24 cellular contexts compared by ENCODE assay signal in the genomic region with DNA sequence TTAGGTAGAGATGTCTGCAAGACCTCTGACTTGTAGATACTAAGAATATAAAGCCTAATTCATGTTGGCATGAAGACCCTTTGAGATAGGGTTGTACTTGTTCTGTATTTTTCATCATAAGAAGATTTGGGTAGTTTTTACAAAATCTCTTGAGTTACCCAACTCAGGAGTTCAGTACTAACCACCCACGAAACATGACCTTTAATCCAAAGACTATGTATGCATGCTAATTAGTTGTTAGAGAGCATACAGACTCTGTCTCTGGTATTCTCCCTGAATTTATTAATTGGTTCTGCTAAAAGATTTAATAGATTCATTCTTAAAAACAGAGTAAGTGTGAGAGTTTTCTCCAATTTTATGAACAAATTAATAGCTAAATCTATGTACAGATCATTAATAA. TPM values are rescaled to one million over a fixed set of nuclear protein-coding genes. Genes with fewer than 3 reads are reported as not detected.
A peak's percentile ranks its signal among the peaks of the same experiment; 100 is the strongest.
DNase-seq lines count a peak whose midpoint lies in the region; ATAC-seq, FAIRE-seq and TF ChIP-seq lines count a peak whose summit lies in the region.
"Had no signal": no experiment of that assay in that cellular context is flagged by ENCODE, and none has a peak within 500 bp of the region (broad histone marks: within the 10 kb centered on the region; RNA-seq: fewer than 3 reads in every experiment).

No MANE protein-coding gene starts in this region.

- ATAC-seq in HepG2 (no peak), GM18870 (IDR thresholded peaks at IDR 0.05; ENCODE audit: unreplicated experiment) (no peak)
- ATAC-seq in activated naive CD8-positive, alpha-beta T cell treated with anti-CD3 and anti-CD28 coated beads, Interleukin-2, amount 50 U/mL, for 24 hours = peak; percentile 68

- H4K20me1 ChIP-seq in HepG2 (ENCODE audit: insufficient read depth, low read length) = peaks cover 8% of the 10 kb centered on the region; the same call in 1 of the 2 replicates
- H4K20me1 ChIP-seq: BLaER1 treated with 17β-estradiol and CSF1 and Interleukin-3, amounts not matched to agents 10 nM and 100 nM had no signal

- in situ Hi-C loops in HepG2 (cut with HindIII; ENCODE audit: extremely low pct_ligation_motif_present, low pct_unique_long_range_greater_than_20kb) = no loop called here

- FAIRE-seq in HepG2 (lab: Jason Lieb, UNC) (no peak), HTR-8/SVneo (lab: Jason Lieb, UNC) (no peak)
- FAIRE-seq: A204.1, D721Med, GM12892, GM19239, H1 had no signal

- TF ChIP-seq CTCF in liver (IDR thresholded peaks at IDR 0.05; ENCODE audit: low read depth, low read length, missing input control) (no peak), HepG2 (CRISPR knock-in tag; IDR thresholded peaks at IDR 0.05) (no peak)

- no peak overlapping the region for H3K4me3 ChIP-seq in liver (ENCODE audit: low read depth in 1 of 3, low read length in 3 of 3)
- no peak overlapping the region for H3K4me3 ChIP-seq in HepG2 (replicated peaks in 1 of 3; ENCODE audit: insufficient read depth in 1 of 3, low read depth in 2 of 3, low read length in 3 of 3)
- no peak overlapping the region for H3K4me3 ChIP-seq in subcutaneous abdominal adipose tissue (ENCODE audit: low read depth in 1 of 5, low read length in 5 of 5)
- H3K4me3 ChIP-seq: BLaER1 treated with 17β-estradiol and CSF1 and Interleukin-3, amounts not matched to agents 10 nM and 100 nM; GM23248 had no signal

- H3K36me3 ChIP-seq in liver (ENCODE audit: control insufficient read depth in 4 of 4, insufficient read depth in 3 of 4, low read depth in 1 of 4, low read length in 3 of 4) (peaks cover 0 to 40% (median 19%) of the 10 kb centered on the region in 4 donors), HepG2 (replicated peaks in 1 of 2; ENCODE audit: control insufficient read depth in 1 of 2, insufficient read depth in 2 of 2, low read length in 2 of 2) (peaks cover 25 to 51% of the 10 kb centered on the region in 2 experiments), subcutaneous abdominal adipose tissue (ENCODE audit: control insufficient read depth in 5 of 5, insufficient read depth in 5 of 5, low read length in 5 of 5) (peaks cover 15 to 44% (median 26%) of the 10 kb centered on the region in 5 donors)
- H3K36me3 ChIP-seq: BLaER1 treated with 17β-estradiol and CSF1 and Interleukin-3, amounts not matched to agents 10 nM and 100 nM had no signal

- POLR2A ChIA-PET in HepG2 (lab: Yijun Ruan, JAX) = interaction anchor here (1.1 to 2.4 kb wide), 2 partner anchors 17 to 50 kb away, joined by 3 to 13 read pairs; a partner anchor contains a TSS

- TF ChIP-seq EP300 in HepG2 (IDR thresholded peaks at IDR 0.05; ENCODE audit: low read depth in 2 of 2, low read length in 2 of 2) (no peak), HepG2 (CRISPR knock-in tag; IDR thresholded peaks at IDR 0.05; ENCODE audit: borderline replicate concordance) (no peak)

- H3K27ac ChIP-seq in liver (ENCODE audit: low read depth in 1 of 2, low read length in 2 of 2) (no peak overlapping the region), HepG2 (ENCODE audit: extremely low read length, insufficient read depth, low read length) (no peak overlapping the region), subcutaneous abdominal adipose tissue (ENCODE audit: low read depth, low read length) (peak overlapping the region; percentile 76)
- H3K27ac ChIP-seq: 22Rv1; BLaER1 treated with 17β-estradiol and CSF1 and Interleukin-3, amounts not matched to agents 10 nM and 100 nM; GM23248 had no signal

- no peak overlapping the region for H3K9ac ChIP-seq in liver (ENCODE audit: low read depth in 1 of 2, low read length in 2 of 2)
- no peak overlapping the region for H3K9ac ChIP-seq in HepG2 (ENCODE audit: insufficient read depth, low read depth, low read length)
- no peak overlapping the region for H3K9ac ChIP-seq in subcutaneous abdominal adipose tissue (ENCODE audit: low read length in 5 of 5)
- H3K9ac ChIP-seq: BLaER1 treated with 17β-estradiol and CSF1 and Interleukin-3, amounts not matched to agents 10 nM and 100 nM; GM23248 had no signal

- no TSS peak for BruUV-seq in HepG2 (replicated peaks; lab: Mats Ljungman, UMichigan)

- TF ChIP-seq RAD21 in liver (IDR thresholded peaks at IDR 0.05) (no peak), HepG2 (CRISPR knock-in tag; IDR thresholded peaks at IDR 0.05) (no peak)

- H3K36me3 Mint-ChIP-seq in activated naive CD8-positive, alpha-beta T cell treated with anti-CD3 and anti-CD28 coated beads, Interleukin-2, amount 50 U/mL, for 24 hours (ENCODE audit: low read depth) = no peaks in the 10 kb centered on the region

- no peak for TF ChIP-seq POLR2A in HepG2 (IDR thresholded peaks at IDR 0.05; ENCODE audit: insufficient read depth in 1 of 2, low read depth in 2 of 2, low read length in 2 of 2)

- no peak overlapping the region for H3K27ac Mint-ChIP-seq in activated naive CD8-positive, alpha-beta T cell treated with anti-CD3 and anti-CD28 coated beads, Interleukin-2, amount 50 U/mL, for 24 hours
- H3K27ac Mint-ChIP-seq: CD14-positive monocyte; CD4-positive, alpha-beta T cell had no signal

- no peak overlapping the region for H2AFZ ChIP-seq in HepG2 (ENCODE audit: low read length)
- H2AFZ ChIP-seq: GM23248 had no signal

- DNase-seq in HepG2 (ENCODE audit: low spot score) (no peak), HTR-8/SVneo (ENCODE audit: insufficient read length, low spot score) (no peak), T1000 (lab: John Stamatoyannopoulos, UW) (no peak)
- no peak for DNase-seq in activated naive CD8-positive, alpha-beta T cell treated with anti-CD3 and anti-CD28 coated beads, Interleukin-2, amount 50 U/mL, for 24 hours
- DNase-seq: AML-193; BE2C; CD4-positive, alpha-beta T cell; CD8-positive, alpha-beta memory T cell; DMS53; DMS79 treated with DMSO at 0.1 percent for 48 hours; GF-D8; H7 had no signal

- H3K4me1 Mint-ChIP-seq in activated naive CD8-positive, alpha-beta T cell treated with anti-CD3 and anti-CD28 coated beads, Interleukin-2, amount 50 U/mL, for 24 hours = peaks cover 17% of the 10 kb centered on the region
- H3K4me1 Mint-ChIP-seq: CD14-positive monocyte had no signal

- intact Hi-C loops in HepG2 (cut with micrococcal nuclease; ENCODE audit: unreplicated experiment) = loop anchor here (1.0 to 2.0 kb wide), 2 partner anchors 40 to 45 kb away; a partner anchor contains a TSS

- H3K9me3 ChIP-seq in liver (ENCODE audit: control insufficient read depth in 4 of 4, low read length in 3 of 4) = no peaks in the 10 kb centered on the region
- H3K9me3 ChIP-seq in HepG2 (ENCODE audit: low read length) = no peaks in the 10 kb centered on the region
- H3K9me3 ChIP-seq in subcutaneous abdominal adipose tissue (ENCODE audit: control insufficient read depth in 5 of 5, low read length in 5 of 5) = no peaks in the 10 kb centered on the region
- H3K9me3 ChIP-seq: BE2C; BLaER1 treated with 17β-estradiol and CSF1 and Interleukin-3, amounts not matched to agents 10 nM and 100 nM had no signal

- no peak overlapping the region for H3K4me2 ChIP-seq in HepG2 (ENCODE audit: low read depth, low read length)
- H3K4me2 ChIP-seq: BLaER1 treated with 17β-estradiol and CSF1 and Interleukin-3, amounts not matched to agents 10 nM and 100 nM had no signal

- H3K4me1 ChIP-seq in liver (ENCODE audit: control insufficient read depth in 4 of 4, insufficient read depth in 4 of 4, low read length in 3 of 4) (peaks cover 5 to 38% (median 22%) of the 10 kb centered on the region in 4 donors), HepG2 (ENCODE audit: insufficient read depth, low read length) (peaks cover 37% of the 10 kb centered on the region), subcutaneous abdominal adipose tissue (ENCODE audit: control insufficient read depth in 5 of 5, insufficient read depth in 5 of 5, low read length in 5 of 5) (peaks cover 0 to 50% (median 15%) of the 10 kb centered on the region in 5 donors)
- H3K4me1 ChIP-seq: BLaER1 treated with 17β-estradiol and CSF1 and Interleukin-3, amounts not matched to agents 10 nM and 100 nM had no signal

- H3K27me3 Mint-ChIP-seq in activated naive CD8-positive, alpha-beta T cell treated with anti-CD3 and anti-CD28 coated beads, Interleukin-2, amount 50 U/mL, for 24 hours = no peaks in the 10 kb centered on the region
- H3K27me3 Mint-ChIP-seq: CD4-positive, alpha-beta T cell; CD8-positive, alpha-beta memory T cell had no signal

- H3K79me2 ChIP-seq in HepG2 (ENCODE audit: insufficient read depth, low read length) = peaks cover 19% of the 10 kb centered on the region

- 48% methylated on average over 1 of the region's 1 CpG for WGBS in liver
- WGBS in HepG2 (ENCODE audit: low lambda C conversion rate) = 97% methylated on average over 1 of the region's 1 CpG

- no peak overlapping the region for H3K4me3 Mint-ChIP-seq in activated naive CD8-positive, alpha-beta T cell treated with anti-CD3 and anti-CD28 coated beads, Interleukin-2, amount 50 U/mL, for 24 hours
- H3K4me3 Mint-ChIP-seq: CD14-positive monocyte; CD4-positive, alpha-beta T cell; CD8-positive, alpha-beta memory T cell had no signal

- no peaks in the 10 kb centered on the region for H3K27me3 ChIP-seq in liver (ENCODE audit: control insufficient read depth in 4 of 4, insufficient read depth in 4 of 4, low read length in 3 of 4)
- H3K27me3 ChIP-seq in HepG2 (ENCODE audit: control insufficient read depth in 1 of 2, insufficient read depth in 2 of 2, low read length in 2 of 2) = no peaks in the 10 kb centered on the region
- H3K27me3 ChIP-seq in subcutaneous abdominal adipose tissue (ENCODE audit: control insufficient read depth in 5 of 5, insufficient read depth in 4 of 5, low read length in 5 of 5) = no peaks in the 10 kb centered on the region
- H3K27me3 ChIP-seq: BE2C; BLaER1 treated with 17β-estradiol and CSF1 and Interleukin-3, amounts not matched to agents 10 nM and 100 nM had no signal

- CTCF ChIA-PET in HepG2 (lab: Yijun Ruan, JAX; ENCODE audit: low intra/inter-chr PET ratio, low total read pairs) = interaction anchor here (1.6 kb wide), 1 partner anchor 75 kb away, joined by 8 read pairs; no protein-coding TSS in a partner anchor

- H3K9me3 Mint-ChIP-seq in activated naive CD8-positive, alpha-beta T cell treated with anti-CD3 and anti-CD28 coated beads, Interleukin-2, amount 50 U/mL, for 24 hours = no peaks in the 10 kb centered on the region
- H3K9me3 Mint-ChIP-seq: CD14-positive monocyte; CD4-positive, alpha-beta T cell; CD8-positive, alpha-beta memory T cell had no signal

RNA-seq across cellular contexts. Expression of a gene that starts 16.9 kb away (rescaled TPM):
- total RNA-seq in liver (100 to 1,000 TPM in 1 of 2 donors, 10 to 100 TPM in 1; 67.5 to 152 TPM), HepG2 (2016; rRNA removed; fragmentation: Illumina TruSeq; extraction: Trizol) (151 and 181 TPM in 2 replicates)
- polyA plus RNA-seq in liver (10 to 100 TPM; 31.8 to 63.5 TPM), HepG2 (2011; rRNA removed) (153 and 175 TPM in 2 replicates)
- 20.8 and 20.9 TPM in 2 replicates for total RNA-seq in HepG2 (2016; cell fraction: cytosol; rRNA removed; fragmentation: Illumina TruSeq; extraction: Trizol; ENCODE audit: low read depth)
- 143 and 194 TPM in 2 replicates for total RNA-seq in HepG2 (2016; cell fraction: insoluble cytoplasmic fraction; rRNA removed; fragmentation: Illumina TruSeq; extraction: Trizol)
- total RNA-seq in HepG2 (2016; cell fraction: membrane; rRNA removed; fragmentation: Illumina TruSeq; extraction: Trizol) = 32.3 and 33.6 TPM in 2 replicates
- 129 and 136 TPM in 2 replicates for total RNA-seq in HepG2 (2016; cell fraction: nucleus; rRNA removed; fragmentation: Illumina TruSeq; extraction: Trizol)
- polyA plus RNA-seq in HepG2 (2011; cell fraction: cytosol; rRNA removed) = 103 and 140 TPM in 2 replicates
- polyA plus RNA-seq in HepG2 (2011; cell fraction: nucleus; rRNA removed) = 97.8 and 111 TPM in 2 replicates
- polyA plus RNA-seq in HepG2 (2012) = 154 and 170 TPM in 2 replicates
- 10.8 and 11.0 TPM in 2 replicates for polyA plus RNA-seq in HepG2 (2016; cell fraction: cytosol; fragmentation: Illumina TruSeq; extraction: Trizol; ENCODE audit: low read depth)
- 162 and 177 TPM in 2 replicates for polyA plus RNA-seq in HepG2 (2016; cell fraction: insoluble cytoplasmic fraction; fragmentation: Illumina TruSeq; extraction: Trizol; ENCODE audit: low read depth)
- 19.7 and 20.5 TPM in 2 replicates for polyA plus RNA-seq in HepG2 (2016; cell fraction: membrane; fragmentation: Illumina TruSeq; extraction: Trizol; ENCODE audit: low read depth)
- polyA plus RNA-seq in HepG2 (2016; cell fraction: nucleus; fragmentation: Illumina TruSeq; extraction: Trizol; ENCODE audit: insufficient read depth, low read depth) = 75.4 and 82.9 TPM in 2 replicates
- 5.0 and 112 TPM in 2 replicates for polyA minus RNA-seq in HepG2 (2011; rRNA and poly(A)+ RNA removed; ENCODE audit: low replicate concordance)
- 52.5 and 73.0 TPM in 2 replicates for polyA minus RNA-seq in HepG2 (2011; cell fraction: cytosol; rRNA and poly(A)+ RNA removed)
- 221 and 291 TPM in 2 replicates for polyA minus RNA-seq in HepG2 (2011; cell fraction: nucleus; rRNA and poly(A)+ RNA removed)

RNA-seq across cellular contexts. Expression of a gene that starts 17.0 kb away (rescaled TPM):
- 1 to 10 TPM in 1 of 2 donors, under 1 TPM in 1; 0.75 to 1.9 TPM for total RNA-seq in liver
- under 1 TPM; 0.42 to 0.85 TPM for polyA plus RNA-seq in liver
- 4.3 and 4.5 TPM in 2 replicates for total RNA-seq in HepG2 (2016; rRNA removed; fragmentation: Illumina TruSeq; extraction: Trizol)
- total RNA-seq in HepG2 (2016; cell fraction: cytosol; rRNA removed; fragmentation: Illumina TruSeq; extraction: Trizol; ENCODE audit: low read depth) = 1.1 and 1.2 TPM in 2 replicates
- 4.0 and 5.3 TPM in 2 replicates for total RNA-seq in HepG2 (2016; cell fraction: insoluble cytoplasmic fraction; rRNA removed; fragmentation: Illumina TruSeq; extraction: Trizol)
- 3.7 and 4.4 TPM in 2 replicates for total RNA-seq in HepG2 (2016; cell fraction: membrane; rRNA removed; fragmentation: Illumina TruSeq; extraction: Trizol)
- total RNA-seq in HepG2 (2016; cell fraction: nucleus; rRNA removed; fragmentation: Illumina TruSeq; extraction: Trizol) = 3.6 TPM in 2 replicates
- 1.5 and 2.1 TPM in 2 replicates for polyA plus RNA-seq in HepG2 (2011; rRNA removed)
- 1.5 and 2.6 TPM in 2 replicates for polyA plus RNA-seq in HepG2 (2011; cell fraction: cytosol; rRNA removed)
- 0.71 and 0.80 TPM in 2 replicates for polyA plus RNA-seq in HepG2 (2011; cell fraction: nucleus; rRNA removed)
- polyA plus RNA-seq in HepG2 (2012) = 5.4 and 6.9 TPM in 2 replicates
- polyA plus RNA-seq in HepG2 (2016; cell fraction: cytosol; fragmentation: Illumina TruSeq; extraction: Trizol; ENCODE audit: low read depth) = 0.60 and 0.85 TPM in 2 replicates
- 2.9 and 4.2 TPM in 2 replicates for polyA plus RNA-seq in HepG2 (2016; cell fraction: insoluble cytoplasmic fraction; fragmentation: Illumina TruSeq; extraction: Trizol; ENCODE audit: low read depth)
- 1.7 and 1.8 TPM in 2 replicates for polyA plus RNA-seq in HepG2 (2016; cell fraction: membrane; fragmentation: Illumina TruSeq; extraction: Trizol; ENCODE audit: low read depth)
- polyA plus RNA-seq in HepG2 (2016; cell fraction: nucleus; fragmentation: Illumina TruSeq; extraction: Trizol; ENCODE audit: insufficient read depth, low read depth) = 5.0 and 6.2 TPM in 2 replicates
- polyA minus RNA-seq in HepG2 (2011; rRNA and poly(A)+ RNA removed; ENCODE audit: low replicate concordance) = 6.2 TPM in 1 of 2 replicates, not detected in the other
- 2.0 and 2.7 TPM in 2 replicates for polyA minus RNA-seq in HepG2 (2011; cell fraction: cytosol; rRNA and poly(A)+ RNA removed)
- 1.4 and 2.6 TPM in 2 replicates for polyA minus RNA-seq in HepG2 (2011; cell fraction: nucleus; rRNA and poly(A)+ RNA removed)

RNA-seq across cellular contexts. Expression of a gene that starts 44.5 kb away (rescaled TPM):
- total RNA-seq in liver (100 to 1,000 TPM; 104 to 140 TPM), HepG2 (2016; rRNA removed; fragmentation: Illumina TruSeq; extraction: Trizol) (454 and 733 TPM in 2 replicates)
- polyA plus RNA-seq in liver (10 to 100 TPM; 63.7 to 65.4 TPM), HepG2 (2011; rRNA removed) (215 and 264 TPM in 2 replicates)
- total RNA-seq in HepG2 (2016; cell fraction: cytosol; rRNA removed; fragmentation: Illumina TruSeq; extraction: Trizol; ENCODE audit: low read depth) = 40.2 and 45.7 TPM in 2 replicates
- 445 and 739 TPM in 2 replicates for total RNA-seq in HepG2 (2016; cell fraction: insoluble cytoplasmic fraction; rRNA removed; fragmentation: Illumina TruSeq; extraction: Trizol)
- total RNA-seq in HepG2 (2016; cell fraction: membrane; rRNA removed; fragmentation: Illumina TruSeq; extraction: Trizol) = 92.3 and 106 TPM in 2 replicates
- total RNA-seq in HepG2 (2016; cell fraction: nucleus; rRNA removed; fragmentation: Illumina TruSeq; extraction: Trizol) = 346 and 369 TPM in 2 replicates
- 129 and 152 TPM in 2 replicates for polyA plus RNA-seq in HepG2 (2011; cell fraction: cytosol; rRNA removed)
- 61.2 and 69.5 TPM in 2 replicates for polyA plus RNA-seq in HepG2 (2011; cell fraction: nucleus; rRNA removed)
- polyA plus RNA-seq in HepG2 (2012) = 143 and 176 TPM in 2 replicates
- polyA plus RNA-seq in HepG2 (2016; cell fraction: cytosol; fragmentation: Illumina TruSeq; extraction: Trizol; ENCODE audit: low read depth) = 21.5 and 24.7 TPM in 2 replicates
- 503 and 513 TPM in 2 replicates for polyA plus RNA-seq in HepG2 (2016; cell fraction: insoluble cytoplasmic fraction; fragmentation: Illumina TruSeq; extraction: Trizol; ENCODE audit: low read depth)
- 41.2 and 52.0 TPM in 2 replicates for polyA plus RNA-seq in HepG2 (2016; cell fraction: membrane; fragmentation: Illumina TruSeq; extraction: Trizol; ENCODE audit: low read depth)
- 228 and 232 TPM in 2 replicates for polyA plus RNA-seq in HepG2 (2016; cell fraction: nucleus; fragmentation: Illumina TruSeq; extraction: Trizol; ENCODE audit: insufficient read depth, low read depth)
- 569 and 652 TPM in 2 replicates for polyA minus RNA-seq in HepG2 (2011; rRNA and poly(A)+ RNA removed; ENCODE audit: low replicate concordance)
- 159 and 172 TPM in 2 replicates for polyA minus RNA-seq in HepG2 (2011; cell fraction: cytosol; rRNA and poly(A)+ RNA removed)
- polyA minus RNA-seq in HepG2 (2011; cell fraction: nucleus; rRNA and poly(A)+ RNA removed) = 290 and 331 TPM in 2 replicates

RNA-seq across cellular contexts. Expression of a gene that starts 51.3 kb away (rescaled TPM):
- total RNA-seq in liver = 1 to 10 TPM; 2.4 to 3.0 TPM
- 1 to 10 TPM in 1 of 2 donors, under 1 TPM in 1; 0.87 to 3.1 TPM for polyA plus RNA-seq in liver
- total RNA-seq in HepG2 (2016; rRNA removed; fragmentation: Illumina TruSeq; extraction: Trizol) = 23.3 and 26.4 TPM in 2 replicates
- 6.9 and 11.0 TPM in 2 replicates for total RNA-seq in HepG2 (2016; cell fraction: cytosol; rRNA removed; fragmentation: Illumina TruSeq; extraction: Trizol; ENCODE audit: low read depth)
- total RNA-seq in HepG2 (2016; cell fraction: insoluble cytoplasmic fraction; rRNA removed; fragmentation: Illumina TruSeq; extraction: Trizol) = 22.5 and 23.8 TPM in 2 replicates
- total RNA-seq in HepG2 (2016; cell fraction: membrane; rRNA removed; fragmentation: Illumina TruSeq; extraction: Trizol) = 27.6 and 31.1 TPM in 2 replicates
- 22.1 and 26.5 TPM in 2 replicates for total RNA-seq in HepG2 (2016; cell fraction: nucleus; rRNA removed; fragmentation: Illumina TruSeq; extraction: Trizol)
- 7.3 and 7.5 TPM in 2 replicates for polyA plus RNA-seq in HepG2 (2011; rRNA removed)
- polyA plus RNA-seq in HepG2 (2011; cell fraction: cytosol; rRNA removed) = 2.8 and 3.0 TPM in 2 replicates
- polyA plus RNA-seq in HepG2 (2011; cell fraction: nucleus; rRNA removed) = 10.6 and 11.6 TPM in 2 replicates
- polyA plus RNA-seq in HepG2 (2012) = 7.0 and 9.3 TPM in 2 replicates
- polyA plus RNA-seq in HepG2 (2016; cell fraction: cytosol; fragmentation: Illumina TruSeq; extraction: Trizol; ENCODE audit: low read depth) = 10.0 and 14.5 TPM in 2 replicates
- polyA plus RNA-seq in HepG2 (2016; cell fraction: insoluble cytoplasmic fraction; fragmentation: Illumina TruSeq; extraction: Trizol; ENCODE audit: low read depth) = 24.4 and 25.1 TPM in 2 replicates
- 20.9 and 23.0 TPM in 2 replicates for polyA plus RNA-seq in HepG2 (2016; cell fraction: membrane; fragmentation: Illumina TruSeq; extraction: Trizol; ENCODE audit: low read depth)
- 32.8 and 32.9 TPM in 2 replicates for polyA plus RNA-seq in HepG2 (2016; cell fraction: nucleus; fragmentation: Illumina TruSeq; extraction: Trizol; ENCODE audit: insufficient read depth, low read depth)
- 3.6 and 3.9 TPM in 2 replicates for polyA minus RNA-seq in HepG2 (2011; rRNA and poly(A)+ RNA removed; ENCODE audit: low replicate concordance)
- polyA minus RNA-seq in HepG2 (2011; cell fraction: cytosol; rRNA and poly(A)+ RNA removed) = 4.0 and 4.3 TPM in 2 replicates
- 19.2 and 20.6 TPM in 2 replicates for polyA minus RNA-seq in HepG2 (2011; cell fraction: nucleus; rRNA and poly(A)+ RNA removed)
